In the genomic region with DNA sequence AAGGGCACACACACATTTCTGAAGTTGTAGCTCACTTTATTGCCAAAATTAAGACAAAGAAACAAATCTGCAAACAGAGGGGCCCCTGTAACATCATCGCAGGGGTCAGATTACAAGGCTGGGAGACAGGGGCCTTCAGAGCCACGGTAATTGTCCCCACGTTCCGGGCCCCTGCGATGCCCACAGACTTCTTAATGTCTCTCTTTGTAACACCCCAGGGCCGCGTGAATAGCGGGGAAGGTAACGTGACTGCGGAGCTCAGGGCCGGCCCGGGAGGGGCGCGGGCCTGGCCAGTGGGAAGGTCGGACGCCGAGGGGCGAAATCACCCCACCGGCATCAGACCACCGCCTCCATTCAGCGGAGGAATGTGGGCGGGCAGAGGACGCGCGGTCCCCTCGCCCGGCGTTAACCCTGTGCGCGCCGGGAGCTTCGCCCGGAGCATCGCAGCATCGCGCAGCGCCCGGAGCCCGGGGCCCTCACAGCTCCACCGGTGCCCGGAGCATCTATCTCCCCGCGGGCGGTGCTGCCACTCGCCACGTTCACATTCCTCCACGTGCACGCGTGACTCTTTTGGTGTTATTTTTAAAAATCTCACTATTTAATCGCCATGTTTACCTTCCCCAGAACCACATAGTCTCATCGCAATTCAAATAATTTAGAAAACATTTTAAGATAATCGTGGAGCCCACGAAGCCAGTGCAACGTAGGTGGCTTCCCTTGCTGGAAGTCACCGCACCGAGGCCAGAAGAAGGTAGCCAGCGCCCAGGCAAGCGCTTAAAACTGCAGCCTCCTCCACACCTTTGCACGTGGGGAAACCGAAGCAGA, we compare ENCODE assay signal across 1 cellular context.
TF ChIP-seq lines count a peak whose summit lies in the region.

No MANE protein-coding gene starts in this region.

TF ChIP-seq in HepG2, 621 proteins besides CTCF, POLR2A, EP300 and RAD21 (continued from another document and continues in another):
- TF ChIP-seq, protein P1, sequence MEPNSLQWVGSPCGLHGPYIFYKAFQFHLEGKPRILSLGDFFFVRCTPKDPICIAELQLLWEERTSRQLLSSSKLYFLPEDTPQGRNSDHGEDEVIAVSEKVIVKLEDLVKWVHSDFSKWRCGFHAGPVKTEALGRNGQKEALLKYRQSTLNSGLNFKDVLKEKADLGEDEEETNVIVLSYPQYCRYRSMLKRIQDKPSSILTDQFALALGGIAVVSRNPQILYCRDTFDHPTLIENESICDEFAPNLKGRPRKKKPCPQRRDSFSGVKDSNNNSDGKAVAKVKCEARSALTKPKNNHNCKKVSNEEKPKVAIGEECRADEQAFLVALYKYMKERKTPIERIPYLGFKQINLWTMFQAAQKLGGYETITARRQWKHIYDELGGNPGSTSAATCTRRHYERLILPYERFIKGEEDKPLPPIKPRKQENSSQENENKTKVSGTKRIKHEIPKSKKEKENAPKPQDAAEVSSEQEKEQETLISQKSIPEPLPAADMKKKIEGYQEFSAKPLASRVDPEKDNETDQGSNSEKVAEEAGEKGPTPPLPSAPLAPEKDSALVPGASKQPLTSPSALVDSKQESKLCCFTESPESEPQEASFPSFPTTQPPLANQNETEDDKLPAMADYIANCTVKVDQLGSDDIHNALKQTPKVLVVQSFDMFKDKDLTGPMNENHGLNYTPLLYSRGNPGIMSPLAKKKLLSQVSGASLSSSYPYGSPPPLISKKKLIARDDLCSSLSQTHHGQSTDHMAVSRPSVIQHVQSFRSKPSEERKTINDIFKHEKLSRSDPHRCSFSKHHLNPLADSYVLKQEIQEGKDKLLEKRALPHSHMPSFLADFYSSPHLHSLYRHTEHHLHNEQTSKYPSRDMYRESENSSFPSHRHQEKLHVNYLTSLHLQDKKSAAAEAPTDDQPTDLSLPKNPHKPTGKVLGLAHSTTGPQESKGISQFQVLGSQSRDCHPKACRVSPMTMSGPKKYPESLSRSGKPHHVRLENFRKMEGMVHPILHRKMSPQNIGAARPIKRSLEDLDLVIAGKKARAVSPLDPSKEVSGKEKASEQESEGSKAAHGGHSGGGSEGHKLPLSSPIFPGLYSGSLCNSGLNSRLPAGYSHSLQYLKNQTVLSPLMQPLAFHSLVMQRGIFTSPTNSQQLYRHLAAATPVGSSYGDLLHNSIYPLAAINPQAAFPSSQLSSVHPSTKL (CRISPR knock-in tag; IDR thresholded peaks at IDR 0.05) = peak; percentile 71
- TF ChIP-seq ZNF232 (CRISPR knock-in tag; IDR thresholded peaks at IDR 0.05; ENCODE audit: borderline replicate concordance) = 0 out of 2 replicates have a peak, but pooled peaks have one; percentile 18
- no peak for TF ChIP-seq KLF9 (CRISPR knock-in tag; IDR thresholded peaks at IDR 0.05; ENCODE audit: low read depth)
- TF ChIP-seq NCOA1 (CRISPR knock-in tag; IDR thresholded peaks at IDR 0.05) = 0 out of 2 replicates have a peak, but pooled peaks have one; percentile 55
- peak; percentile 31; the same call in 1 of the 2 replicates for TF ChIP-seq MED1 (CRISPR knock-in tag; IDR thresholded peaks at IDR 0.05)
- TF ChIP-seq ZBTB7A (CRISPR knock-in tag; IDR thresholded peaks at IDR 0.05) = peak; percentile 92
- TF ChIP-seq MIER3 (CRISPR knock-in tag; IDR thresholded peaks at IDR 0.05; ENCODE audit: borderline replicate concordance) = peak; percentile 13; the same call in 1 of the 2 replicates
- TF ChIP-seq CCAR2 (optimal IDR thresholded peaks at IDR 0.05; ENCODE audit: low read depth, low read length) = no peak
- TF ChIP-seq SOX5 (CRISPR knock-in tag; IDR thresholded peaks at IDR 0.05; ENCODE audit: borderline replicate concordance) = peak; percentile 33; the same call in 1 of the 2 replicates
- TF ChIP-seq RARG (CRISPR knock-in tag; IDR thresholded peaks at IDR 0.05; ENCODE audit: low read depth) = no peak
- TF ChIP-seq NFKBIZ (CRISPR knock-in tag; IDR thresholded peaks at IDR 0.05) = 0 out of 2 replicates have a peak, but pooled peaks have one; percentile 27
- TF ChIP-seq SOX6 (IDR thresholded peaks at IDR 0.05) = no peak
- TF ChIP-seq SOX6 (CRISPR knock-in tag; IDR thresholded peaks at IDR 0.05) = peak; percentile 79
- peak; percentile 77; the same call in 1 of the 2 replicates for TF ChIP-seq KLF15 (CRISPR knock-in tag; IDR thresholded peaks at IDR 0.05; ENCODE audit: borderline replicate concordance)
- TF ChIP-seq ZNF879 (CRISPR knock-in tag; IDR thresholded peaks at IDR 0.05) = 0 out of 2 replicates have a peak, but pooled peaks have one; percentile 55
- TF ChIP-seq, protein P2, sequence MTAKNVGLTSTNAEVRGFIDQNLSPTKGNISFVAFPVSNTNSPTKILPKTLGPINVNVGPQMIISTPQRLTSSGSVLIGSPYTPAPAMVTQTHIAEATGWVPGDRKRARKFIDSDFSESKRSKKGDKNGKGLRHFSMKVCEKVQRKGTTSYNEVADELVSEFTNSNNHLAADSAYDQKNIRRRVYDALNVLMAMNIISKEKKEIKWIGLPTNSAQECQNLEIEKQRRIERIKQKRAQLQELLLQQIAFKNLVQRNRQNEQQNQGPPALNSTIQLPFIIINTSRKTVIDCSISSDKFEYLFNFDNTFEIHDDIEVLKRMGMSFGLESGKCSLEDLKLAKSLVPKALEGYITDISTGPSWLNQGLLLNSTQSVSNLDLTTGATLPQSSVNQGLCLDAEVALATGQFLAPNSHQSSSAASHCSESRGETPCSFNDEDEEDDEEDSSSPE (CRISPR knock-in tag; IDR thresholded peaks at IDR 0.05) = peak; percentile 42
- TF ChIP-seq, protein P3, sequence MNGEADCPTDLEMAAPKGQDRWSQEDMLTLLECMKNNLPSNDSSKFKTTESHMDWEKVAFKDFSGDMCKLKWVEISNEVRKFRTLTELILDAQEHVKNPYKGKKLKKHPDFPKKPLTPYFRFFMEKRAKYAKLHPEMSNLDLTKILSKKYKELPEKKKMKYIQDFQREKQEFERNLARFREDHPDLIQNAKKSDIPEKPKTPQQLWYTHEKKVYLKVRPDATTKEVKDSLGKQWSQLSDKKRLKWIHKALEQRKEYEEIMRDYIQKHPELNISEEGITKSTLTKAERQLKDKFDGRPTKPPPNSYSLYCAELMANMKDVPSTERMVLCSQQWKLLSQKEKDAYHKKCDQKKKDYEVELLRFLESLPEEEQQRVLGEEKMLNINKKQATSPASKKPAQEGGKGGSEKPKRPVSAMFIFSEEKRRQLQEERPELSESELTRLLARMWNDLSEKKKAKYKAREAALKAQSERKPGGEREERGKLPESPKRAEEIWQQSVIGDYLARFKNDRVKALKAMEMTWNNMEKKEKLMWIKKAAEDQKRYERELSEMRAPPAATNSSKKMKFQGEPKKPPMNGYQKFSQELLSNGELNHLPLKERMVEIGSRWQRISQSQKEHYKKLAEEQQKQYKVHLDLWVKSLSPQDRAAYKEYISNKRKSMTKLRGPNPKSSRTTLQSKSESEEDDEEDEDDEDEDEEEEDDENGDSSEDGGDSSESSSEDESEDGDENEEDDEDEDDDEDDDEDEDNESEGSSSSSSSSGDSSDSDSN (CRISPR knock-in tag; IDR thresholded peaks at IDR 0.05) = peak; percentile 72
- peak; percentile 58 for TF ChIP-seq HDAC2 (CRISPR knock-in tag; IDR thresholded peaks at IDR 0.05)
- TF ChIP-seq, protein P4, sequence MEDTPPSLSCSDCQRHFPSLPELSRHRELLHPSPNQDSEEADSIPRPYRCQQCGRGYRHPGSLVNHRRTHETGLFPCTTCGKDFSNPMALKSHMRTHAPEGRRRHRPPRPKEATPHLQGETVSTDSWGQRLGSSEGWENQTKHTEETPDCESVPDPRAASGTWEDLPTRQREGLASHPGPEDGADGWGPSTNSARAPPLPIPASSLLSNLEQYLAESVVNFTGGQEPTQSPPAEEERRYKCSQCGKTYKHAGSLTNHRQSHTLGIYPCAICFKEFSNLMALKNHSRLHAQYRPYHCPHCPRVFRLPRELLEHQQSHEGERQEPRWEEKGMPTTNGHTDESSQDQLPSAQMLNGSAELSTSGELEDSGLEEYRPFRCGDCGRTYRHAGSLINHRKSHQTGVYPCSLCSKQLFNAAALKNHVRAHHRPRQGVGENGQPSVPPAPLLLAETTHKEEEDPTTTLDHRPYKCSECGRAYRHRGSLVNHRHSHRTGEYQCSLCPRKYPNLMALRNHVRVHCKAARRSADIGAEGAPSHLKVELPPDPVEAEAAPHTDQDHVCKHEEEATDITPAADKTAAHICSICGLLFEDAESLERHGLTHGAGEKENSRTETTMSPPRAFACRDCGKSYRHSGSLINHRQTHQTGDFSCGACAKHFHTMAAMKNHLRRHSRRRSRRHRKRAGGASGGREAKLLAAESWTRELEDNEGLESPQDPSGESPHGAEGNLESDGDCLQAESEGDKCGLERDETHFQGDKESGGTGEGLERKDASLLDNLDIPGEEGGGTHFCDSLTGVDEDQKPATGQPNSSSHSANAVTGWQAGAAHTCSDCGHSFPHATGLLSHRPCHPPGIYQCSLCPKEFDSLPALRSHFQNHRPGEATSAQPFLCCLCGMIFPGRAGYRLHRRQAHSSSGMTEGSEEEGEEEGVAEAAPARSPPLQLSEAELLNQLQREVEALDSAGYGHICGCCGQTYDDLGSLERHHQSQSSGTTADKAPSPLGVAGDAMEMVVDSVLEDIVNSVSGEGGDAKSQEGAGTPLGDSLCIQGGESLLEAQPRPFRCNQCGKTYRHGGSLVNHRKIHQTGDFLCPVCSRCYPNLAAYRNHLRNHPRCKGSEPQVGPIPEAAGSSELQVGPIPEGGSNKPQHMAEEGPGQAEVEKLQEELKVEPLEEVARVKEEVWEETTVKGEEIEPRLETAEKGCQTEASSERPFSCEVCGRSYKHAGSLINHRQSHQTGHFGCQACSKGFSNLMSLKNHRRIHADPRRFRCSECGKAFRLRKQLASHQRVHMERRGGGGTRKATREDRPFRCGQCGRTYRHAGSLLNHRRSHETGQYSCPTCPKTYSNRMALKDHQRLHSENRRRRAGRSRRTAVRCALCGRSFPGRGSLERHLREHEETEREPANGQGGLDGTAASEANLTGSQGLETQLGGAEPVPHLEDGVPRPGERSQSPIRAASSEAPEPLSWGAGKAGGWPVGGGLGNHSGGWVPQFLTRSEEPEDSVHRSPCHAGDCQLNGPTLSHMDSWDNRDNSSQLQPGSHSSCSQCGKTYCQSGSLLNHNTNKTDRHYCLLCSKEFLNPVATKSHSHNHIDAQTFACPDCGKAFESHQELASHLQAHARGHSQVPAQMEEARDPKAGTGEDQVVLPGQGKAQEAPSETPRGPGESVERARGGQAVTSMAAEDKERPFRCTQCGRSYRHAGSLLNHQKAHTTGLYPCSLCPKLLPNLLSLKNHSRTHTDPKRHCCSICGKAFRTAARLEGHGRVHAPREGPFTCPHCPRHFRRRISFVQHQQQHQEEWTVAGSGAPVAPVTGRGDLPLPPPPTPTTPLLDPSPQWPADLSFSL (CRISPR knock-in tag; IDR thresholded peaks at IDR 0.05) = peak; percentile 64; the same call in 1 of the 2 replicates
- no peak for TF ChIP-seq ZNF7 (CRISPR knock-in tag; IDR thresholded peaks at IDR 0.05)
- TF ChIP-seq ZFP37 (CRISPR knock-in tag; IDR thresholded peaks at IDR 0.05; ENCODE audit: borderline replicate concordance) = no peak
- no peak for TF ChIP-seq PLRG1 (conservative IDR thresholded peaks at IDR 0.05)
- peak; percentile 57 for TF ChIP-seq ZNF768 (CRISPR knock-in tag; IDR thresholded peaks at IDR 0.05)
- 0 out of 2 replicates have a peak, but pooled peaks have one; percentile 40 for TF ChIP-seq ZNF484 (CRISPR knock-in tag; IDR thresholded peaks at IDR 0.05; ENCODE audit: borderline replicate concordance, low read depth)
- no peak for TF ChIP-seq SMC3 (IDR thresholded peaks at IDR 0.05; ENCODE audit: low read length)
- 0 out of 2 replicates have a peak, but pooled peaks have one; percentile 33 for TF ChIP-seq ZSCAN9 (CRISPR knock-in tag; IDR thresholded peaks at IDR 0.05; ENCODE audit: borderline replicate concordance)
- TF ChIP-seq ZBTB21 (CRISPR knock-in tag; IDR thresholded peaks at IDR 0.05) = no peak
- TF ChIP-seq, protein P5, sequence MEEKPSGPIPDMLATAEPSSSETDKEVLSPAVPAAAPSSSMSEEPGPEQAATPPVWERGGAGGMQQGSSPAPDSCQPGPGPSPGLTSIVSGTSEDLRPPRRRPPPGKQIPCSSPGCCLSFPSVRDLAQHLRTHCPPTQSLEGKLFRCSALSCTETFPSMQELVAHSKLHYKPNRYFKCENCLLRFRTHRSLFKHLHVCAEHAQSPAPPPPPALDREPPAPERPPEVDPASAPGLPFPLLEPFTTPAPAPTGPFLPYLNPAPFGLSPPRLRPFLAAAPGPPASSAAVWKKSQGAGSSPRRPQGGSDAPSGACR (CRISPR knock-in tag; IDR thresholded peaks at IDR 0.05) = peak; percentile 76; the same call in 1 of the 2 replicates
- no peak for TF ChIP-seq LCORL (IDR thresholded peaks at IDR 0.05)
- 0 out of 2 replicates have a peak, but pooled peaks have one; percentile 36 for TF ChIP-seq LCORL (CRISPR knock-in tag; IDR thresholded peaks at IDR 0.05)
- TF ChIP-seq, protein P6, sequence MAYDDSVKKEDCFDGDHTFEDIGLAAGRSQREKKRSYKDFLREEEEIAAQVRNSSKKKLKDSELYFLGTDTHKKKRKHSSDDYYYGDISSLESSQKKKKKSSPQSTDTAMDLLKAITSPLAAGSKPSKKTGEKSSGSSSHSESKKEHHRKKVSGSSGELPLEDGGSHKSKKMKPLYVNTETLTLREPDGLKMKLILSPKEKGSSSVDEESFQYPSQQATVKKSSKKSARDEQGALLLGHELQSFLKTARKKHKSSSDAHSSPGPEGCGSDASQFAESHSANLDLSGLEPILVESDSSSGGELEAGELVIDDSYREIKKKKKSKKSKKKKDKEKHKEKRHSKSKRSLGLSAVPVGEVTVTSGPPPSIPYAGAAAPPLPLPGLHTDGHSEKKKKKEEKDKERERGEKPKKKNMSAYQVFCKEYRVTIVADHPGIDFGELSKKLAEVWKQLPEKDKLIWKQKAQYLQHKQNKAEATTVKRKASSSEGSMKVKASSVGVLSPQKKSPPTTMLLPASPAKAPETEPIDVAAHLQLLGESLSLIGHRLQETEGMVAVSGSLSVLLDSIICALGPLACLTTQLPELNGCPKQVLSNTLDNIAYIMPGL (CRISPR knock-in tag; IDR thresholded peaks at IDR 0.05; ENCODE audit: borderline replicate concordance in 1 of 2, low read depth in 1 of 2) = 0 out of 4 replicates have a peak, but pooled peaks of 1 of the 2 experiments have one; percentile 23
- peak; percentile 42; the same call in 1 of the 2 replicates for TF ChIP-seq CBFB (CRISPR knock-in tag; IDR thresholded peaks at IDR 0.05)
- TF ChIP-seq, protein P7, sequence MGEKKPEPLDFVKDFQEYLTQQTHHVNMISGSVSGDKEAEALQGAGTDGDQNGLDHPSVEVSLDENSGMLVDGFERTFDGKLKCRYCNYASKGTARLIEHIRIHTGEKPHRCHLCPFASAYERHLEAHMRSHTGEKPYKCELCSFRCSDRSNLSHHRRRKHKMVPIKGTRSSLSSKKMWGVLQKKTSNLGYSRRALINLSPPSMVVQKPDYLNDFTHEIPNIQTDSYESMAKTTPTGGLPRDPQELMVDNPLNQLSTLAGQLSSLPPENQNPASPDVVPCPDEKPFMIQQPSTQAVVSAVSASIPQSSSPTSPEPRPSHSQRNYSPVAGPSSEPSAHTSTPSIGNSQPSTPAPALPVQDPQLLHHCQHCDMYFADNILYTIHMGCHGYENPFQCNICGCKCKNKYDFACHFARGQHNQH (CRISPR knock-in tag; IDR thresholded peaks at IDR 0.05) = peak; percentile 60; the same call in 1 of the 2 replicates
- no peak for TF ChIP-seq ZNF558 (CRISPR knock-in tag; IDR thresholded peaks at IDR 0.05; ENCODE audit: borderline replicate concordance)
- TF ChIP-seq, protein P8, sequence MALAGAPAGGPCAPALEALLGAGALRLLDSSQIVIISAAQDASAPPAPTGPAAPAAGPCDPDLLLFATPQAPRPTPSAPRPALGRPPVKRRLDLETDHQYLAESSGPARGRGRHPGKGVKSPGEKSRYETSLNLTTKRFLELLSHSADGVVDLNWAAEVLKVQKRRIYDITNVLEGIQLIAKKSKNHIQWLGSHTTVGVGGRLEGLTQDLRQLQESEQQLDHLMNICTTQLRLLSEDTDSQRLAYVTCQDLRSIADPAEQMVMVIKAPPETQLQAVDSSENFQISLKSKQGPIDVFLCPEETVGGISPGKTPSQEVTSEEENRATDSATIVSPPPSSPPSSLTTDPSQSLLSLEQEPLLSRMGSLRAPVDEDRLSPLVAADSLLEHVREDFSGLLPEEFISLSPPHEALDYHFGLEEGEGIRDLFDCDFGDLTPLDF (CRISPR knock-in tag; IDR thresholded peaks at IDR 0.05) = 0 out of 2 replicates have a peak, but pooled peaks have one; percentile 45
- no peak for TF ChIP-seq CENPT (CRISPR knock-in tag; IDR thresholded peaks at IDR 0.05; ENCODE audit: low read depth)
